Comparison of ENCODE assay signal across 1 cellular context in the genomic region with DNA sequence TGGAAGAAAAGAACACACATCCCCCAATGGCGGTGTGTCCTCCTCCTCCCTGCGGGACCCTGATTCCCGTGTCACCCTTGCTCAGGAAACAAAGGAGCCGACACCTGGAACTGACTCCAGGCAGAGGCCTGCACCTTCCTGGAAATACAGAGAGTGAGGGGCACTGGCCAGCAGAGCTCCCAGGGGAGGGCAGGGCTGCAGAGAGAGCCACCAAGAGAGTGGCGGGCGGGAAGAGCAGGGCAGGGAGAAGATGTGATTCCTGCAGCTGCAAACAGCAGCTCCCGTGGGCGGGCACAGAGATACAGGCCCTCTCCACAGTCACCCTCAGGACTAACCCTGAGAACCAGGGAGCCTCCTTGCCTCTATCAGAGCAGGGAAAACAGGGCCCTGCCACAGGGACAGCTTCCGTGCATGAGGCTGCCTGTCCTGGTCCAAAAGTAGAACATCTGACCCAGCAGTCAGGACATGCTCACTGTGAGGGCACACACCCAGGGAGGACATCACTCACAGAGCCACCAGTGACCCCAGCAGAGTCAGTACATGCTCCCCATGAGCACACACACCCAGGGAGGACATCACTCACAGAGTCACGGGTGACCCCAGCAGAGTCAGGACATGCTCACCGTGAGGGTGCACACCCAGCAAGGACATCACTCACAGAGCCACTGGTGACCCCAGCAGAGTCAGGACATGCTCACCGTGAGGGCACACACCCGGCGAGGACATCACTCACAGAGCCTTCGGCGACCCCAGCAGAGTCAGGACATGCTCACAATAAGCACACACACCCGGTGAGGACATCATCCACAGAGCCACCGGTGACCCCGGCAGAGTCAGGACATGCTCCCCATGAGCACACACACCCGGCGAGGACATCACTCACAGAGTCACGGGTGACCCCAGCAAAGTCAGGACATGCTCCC.
TF ChIP-seq lines count a peak whose summit lies in the region.

No MANE protein-coding gene starts in this region.

TF ChIP-seq in WTC11, 78 proteins besides CTCF, POLR2A, EP300 and RAD21 (continued from another document):
- TF ChIP-seq FOXP1 (CRISPR knock-in tag; IDR thresholded peaks at IDR 0.05; ENCODE audit: borderline replicate concordance) (no peak), IRF2 (CRISPR knock-in tag; IDR thresholded peaks at IDR 0.05; ENCODE audit: borderline replicate concordance, low read depth) (no peak), ZMAT4 (CRISPR knock-in tag; IDR thresholded peaks at IDR 0.05) (no peak), CREM (CRISPR knock-in tag; IDR thresholded peaks at IDR 0.05) (no peak), GRHL2 (CRISPR knock-in tag; IDR thresholded peaks at IDR 0.05; ENCODE audit: insufficient replicate concordance, severe bottlenecking) (no peak), TEAD4 (CRISPR knock-in tag; IDR thresholded peaks at IDR 0.05) (no peak), GTF2I (CRISPR knock-in tag; conservative IDR thresholded peaks at IDR 0.05) (no peak), KAT7 (CRISPR knock-in tag; IDR thresholded peaks at IDR 0.05; ENCODE audit: borderline replicate concordance) (no peak), ETV6 (CRISPR knock-in tag; IDR thresholded peaks at IDR 0.05) (no peak), ZBTB21 (CRISPR knock-in tag; IDR thresholded peaks at IDR 0.05; ENCODE audit: borderline replicate concordance) (no peak), NR2C2 (CRISPR knock-in tag; IDR thresholded peaks at IDR 0.05) (no peak)
- TF ChIP-seq, protein P1, sequence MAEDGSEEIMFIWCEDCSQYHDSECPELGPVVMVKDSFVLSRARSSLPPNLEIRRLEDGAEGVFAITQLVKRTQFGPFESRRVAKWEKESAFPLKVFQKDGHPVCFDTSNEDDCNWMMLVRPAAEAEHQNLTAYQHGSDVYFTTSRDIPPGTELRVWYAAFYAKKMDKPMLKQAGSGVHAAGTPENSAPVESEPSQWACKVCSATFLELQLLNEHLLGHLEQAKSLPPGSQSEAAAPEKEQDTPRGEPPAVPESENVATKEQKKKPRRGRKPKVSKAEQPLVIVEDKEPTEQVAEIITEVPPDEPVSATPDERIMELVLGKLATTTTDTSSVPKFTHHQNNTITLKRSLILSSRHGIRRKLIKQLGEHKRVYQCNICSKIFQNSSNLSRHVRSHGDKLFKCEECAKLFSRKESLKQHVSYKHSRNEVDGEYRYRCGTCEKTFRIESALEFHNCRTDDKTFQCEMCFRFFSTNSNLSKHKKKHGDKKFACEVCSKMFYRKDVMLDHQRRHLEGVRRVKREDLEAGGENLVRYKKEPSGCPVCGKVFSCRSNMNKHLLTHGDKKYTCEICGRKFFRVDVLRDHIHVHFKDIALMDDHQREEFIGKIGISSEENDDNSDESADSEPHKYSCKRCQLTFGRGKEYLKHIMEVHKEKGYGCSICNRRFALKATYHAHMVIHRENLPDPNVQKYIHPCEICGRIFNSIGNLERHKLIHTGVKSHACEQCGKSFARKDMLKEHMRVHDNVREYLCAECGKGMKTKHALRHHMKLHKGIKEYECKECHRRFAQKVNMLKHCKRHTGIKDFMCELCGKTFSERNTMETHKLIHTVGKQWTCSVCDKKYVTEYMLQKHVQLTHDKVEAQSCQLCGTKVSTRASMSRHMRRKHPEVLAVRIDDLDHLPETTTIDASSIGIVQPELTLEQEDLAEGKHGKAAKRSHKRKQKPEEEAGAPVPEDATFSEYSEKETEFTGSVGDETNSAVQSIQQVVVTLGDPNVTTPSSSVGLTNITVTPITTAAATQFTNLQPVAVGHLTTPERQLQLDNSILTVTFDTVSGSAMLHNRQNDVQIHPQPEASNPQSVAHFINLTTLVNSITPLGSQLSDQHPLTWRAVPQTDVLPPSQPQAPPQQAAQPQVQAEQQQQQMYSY (CRISPR knock-in tag; IDR thresholded peaks at IDR 0.05) = no peak
